1 cellular context compared by ENCODE assay signal in genomic region chr2:69012310-69013122, GRCh38.
A peak's percentile ranks its signal among the peaks of the same experiment; 100 is the strongest.
TF ChIP-seq lines count a peak whose summit lies in the region.

No MANE protein-coding gene starts in this region.

TF ChIP-seq in HepG2, 621 proteins besides CTCF, POLR2A, EP300 and RAD21 (continued from another document and continues in another):
- TF ChIP-seq ARID5B (CRISPR knock-in tag; IDR thresholded peaks at IDR 0.05) (0 out of 2 replicates have a peak, but pooled peaks have one; percentile 11), ZNF101 (CRISPR knock-in tag; IDR thresholded peaks at IDR 0.05; ENCODE audit: borderline replicate concordance, low read depth) (no peak), ZNF280B (CRISPR knock-in tag; IDR thresholded peaks at IDR 0.05; ENCODE audit: borderline replicate concordance) (no peak), ZNF770 (CRISPR knock-in tag; IDR thresholded peaks at IDR 0.05) (no peak), MLLT10 (CRISPR knock-in tag; IDR thresholded peaks at IDR 0.05) (no peak), RCOR2 (CRISPR knock-in tag; IDR thresholded peaks at IDR 0.05) (no peak), HES4 (CRISPR knock-in tag; IDR thresholded peaks at IDR 0.05; ENCODE audit: borderline replicate concordance) (no peak), STAG1 (CRISPR knock-in tag; IDR thresholded peaks at IDR 0.05) (peak; percentile 77), ZC3H4 (CRISPR knock-in tag; IDR thresholded peaks at IDR 0.05; ENCODE audit: borderline replicate concordance) (no peak), ELF3 (CRISPR knock-in tag; IDR thresholded peaks at IDR 0.05) (no peak), DZIP1 (CRISPR knock-in tag; IDR thresholded peaks at IDR 0.05) (no peak), PREB (CRISPR knock-in tag; IDR thresholded peaks at IDR 0.05) (no peak), HOXA9 (CRISPR knock-in tag; IDR thresholded peaks at IDR 0.05; ENCODE audit: borderline replicate concordance) (no peak), TEAD2 (CRISPR knock-in tag; IDR thresholded peaks at IDR 0.05) (no peak), SNAPC2 (CRISPR knock-in tag; IDR thresholded peaks at IDR 0.05) (no peak), HOXA5 (CRISPR knock-in tag; IDR thresholded peaks at IDR 0.05) (no peak; the same call in 1 of the 2 replicates), MATR3 (CRISPR knock-in tag; IDR thresholded peaks at IDR 0.05) (no peak), ZNF800 (CRISPR knock-in tag; IDR thresholded peaks at IDR 0.05) (no peak), PHF20 (CRISPR knock-in tag; IDR thresholded peaks at IDR 0.05) (no peak), KAT2B (IDR thresholded peaks at IDR 0.05; ENCODE audit: borderline replicate concordance, low read depth, low read length) (no peak), NAIF1 (CRISPR knock-in tag; IDR thresholded peaks at IDR 0.05; ENCODE audit: borderline replicate concordance) (no peak), U2AF2 (IDR thresholded peaks at IDR 0.05; ENCODE audit: low read depth, low read length) (no peak), SNRNP70 (IDR thresholded peaks at IDR 0.05; ENCODE audit: low read depth, low read length) (no peak), CEBPZ (IDR thresholded peaks at IDR 0.05; ENCODE audit: low read length) (no peak), BRCA1 (CRISPR knock-in tag; IDR thresholded peaks at IDR 0.05) (no peak), YY1 (IDR thresholded peaks at IDR 0.05; ENCODE audit: insufficient read depth, insufficient replicate concordance, low read depth, low read length) (peak; percentile 7), DNMT1 (CRISPR knock-in tag; IDR thresholded peaks at IDR 0.05) (no peak), TIGD3 (CRISPR knock-in tag; IDR thresholded peaks at IDR 0.05; ENCODE audit: borderline replicate concordance) (no peak), RFX1 (IDR thresholded peaks at IDR 0.05) (no peak), ZNF790 (CRISPR knock-in tag; IDR thresholded peaks at IDR 0.05; ENCODE audit: borderline replicate concordance) (no peak), GZF1 (CRISPR knock-in tag; IDR thresholded peaks at IDR 0.05) (no peak), FUBP1 (CRISPR knock-in tag; IDR thresholded peaks at IDR 0.05; ENCODE audit: borderline replicate concordance) (no peak), ZSCAN31 (CRISPR knock-in tag; IDR thresholded peaks at IDR 0.05; ENCODE audit: low read depth) (no peak), NFKBIZ (CRISPR knock-in tag; IDR thresholded peaks at IDR 0.05) (no peak), PITX1 (CRISPR knock-in tag; IDR thresholded peaks at IDR 0.05) (no peak), ZSCAN29 (CRISPR knock-in tag; conservative IDR thresholded peaks at IDR 0.05) (no peak), ZNF879 (CRISPR knock-in tag; IDR thresholded peaks at IDR 0.05) (no peak), ZNF766 (CRISPR knock-in tag; IDR thresholded peaks at IDR 0.05; ENCODE audit: borderline replicate concordance) (no peak), SETDB1 (CRISPR knock-in tag; IDR thresholded peaks at IDR 0.05; ENCODE audit: borderline replicate concordance) (no peak), RBFOX2 (IDR thresholded peaks at IDR 0.05; ENCODE audit: low read depth, low read length) (no peak), PHB2 (IDR thresholded peaks at IDR 0.05; ENCODE audit: partially characterized antibody) (no peak)
